In the genomic region with DNA sequence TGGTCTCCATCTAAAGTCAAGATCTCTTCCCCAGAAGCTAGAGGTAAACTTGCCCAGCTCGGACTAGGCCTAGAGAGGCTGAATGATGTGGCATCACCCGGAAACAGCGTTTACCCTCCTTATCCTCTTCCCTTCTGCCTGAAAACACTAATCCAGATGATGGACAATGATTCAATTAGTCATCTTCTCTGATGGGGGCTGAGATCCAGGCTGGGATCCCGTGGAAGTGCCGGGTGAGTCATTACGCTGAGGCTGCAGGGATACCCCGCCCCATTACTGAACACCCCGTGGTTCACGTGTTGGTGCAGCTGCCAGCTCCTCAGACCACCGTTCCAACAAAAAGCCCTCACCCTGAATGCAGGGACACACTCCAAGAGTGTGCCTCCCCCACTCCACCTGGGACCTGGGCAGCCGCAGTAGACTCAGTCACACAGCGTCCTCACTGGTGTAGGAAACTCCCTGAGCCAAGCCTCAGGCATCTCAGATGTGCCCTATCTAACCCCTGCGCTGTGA, we compare ENCODE assay signal across 8 cellular contexts. TPM values are rescaled to one million over a fixed set of nuclear protein-coding genes. Genes with fewer than 3 reads are reported as not detected.
DNase-seq lines count a peak whose midpoint lies in the region; ATAC-seq and FAIRE-seq lines count a peak whose summit lies in the region.

No MANE protein-coding gene starts in this region.

- FAIRE-seq in urothelium cell line (lab: Jason Lieb, UNC) = peak; percentile 66

- ATAC-seq in HG02759 (IDR thresholded peaks at IDR 0.05; ENCODE audit: unreplicated experiment) = no peak
- no peak for ATAC-seq in HG03439 (IDR thresholded peaks at IDR 0.05; ENCODE audit: unreplicated experiment)

- DNase-seq in NCI-H1417 (lab: John Stamatoyannopoulos, UW) = peak in 2 of 3 experiments; percentile 54 to 69
- DNase-seq in NCI-H1417 treated with DMSO at 0.1 percent for 48 hours (lab: John Stamatoyannopoulos, UW) = no peak
- DNase-seq in SHP77 (lab: John Stamatoyannopoulos, UW) = peak; percentile 78 to 88
- DNase-seq in dedifferentiated amniotic fluid mesenchymal stem cell (ENCODE audit: extremely low spot score) = peak; percentile 58
- peak; percentile 75 to 92 for DNase-seq in lung microvascular endothelial cell (ENCODE audit: low read depth in 2 of 2)
- DNase-seq in urothelium cell line (ENCODE audit: low spot score) = peak; percentile 88

RNA-seq across cellular contexts. Expression of a gene that starts 2.0 kb away (rescaled TPM):
- 524 and 1,217 TPM in 2 replicates for total RNA-seq in lung microvascular endothelial cell

RNA-seq across cellular contexts. Expression of a gene that starts 7.0 kb away (rescaled TPM):
- total RNA-seq in lung microvascular endothelial cell = not detected in 2 replicates

RNA-seq across cellular contexts. Expression of a gene that starts 11.9 kb away (rescaled TPM):
- 0.60 and 5.4 TPM in 2 replicates for total RNA-seq in lung microvascular endothelial cell

RNA-seq across cellular contexts. Expression of a gene that starts 15.3 kb away (rescaled TPM):
- 0.20 and 2.8 TPM in 2 replicates for total RNA-seq in lung microvascular endothelial cell

RNA-seq across cellular contexts. Expression of a gene that starts 31.9 kb away (rescaled TPM):
- 0.79 and 1.7 TPM in 2 replicates for total RNA-seq in lung microvascular endothelial cell
